In the genomic region with DNA sequence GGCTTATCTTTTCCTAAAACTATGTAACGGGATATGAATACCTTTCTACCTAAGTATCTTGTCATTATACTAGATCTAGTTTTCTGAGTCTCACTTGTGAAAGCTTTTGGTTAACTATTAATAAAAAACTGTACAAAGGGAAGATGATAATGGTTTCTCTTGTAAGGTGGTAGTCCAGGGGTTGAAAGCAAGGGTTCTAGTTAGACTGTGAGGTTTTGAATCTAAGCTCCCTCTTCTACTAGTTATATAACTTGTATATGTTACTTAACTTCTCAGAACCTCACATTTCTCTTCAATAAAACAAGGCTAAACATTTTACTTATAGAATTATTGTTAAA, we compare ENCODE assay signal across 23 cellular contexts. TPM values are rescaled to one million over a fixed set of nuclear protein-coding genes. Genes with fewer than 3 reads are reported as not detected.
A peak's percentile ranks its signal among the peaks of the same experiment; 100 is the strongest.
DNase-seq lines count a peak whose midpoint lies in the region; ATAC-seq, FAIRE-seq and TF ChIP-seq lines count a peak whose summit lies in the region.
"Had no signal": no experiment of that assay in that cellular context is flagged by ENCODE, and none has a peak within 500 bp of the region (broad histone marks: within the 10 kb centered on the region; RNA-seq: fewer than 3 reads in every experiment).

No MANE protein-coding gene starts in this region.

- 76% methylated on average over 1 of the region's 1 CpG for WGBS in A549 (ENCODE audit: missing lambda C conversion rate)
- 65% methylated on average over 1 of the region's 1 CpG for WGBS in hepatocyte (ENCODE audit: low lambda C conversion rate, missing lambda C conversion rate)

- TF ChIP-seq RAD21 in A549 (conservative IDR thresholded peaks at IDR 0.05 in 1 of 2, IDR thresholded peaks at IDR 0.05 in 1 of 2): no peak

- POLR2A ChIA-PET in A549 (lab: Yijun Ruan, JAX) (interaction anchor here (1.0 to 1.5 kb wide), 2 partner anchors 10 to 55 kb away, joined by 3 to 4 read pairs; partner anchors contain the start of gene ARHGEF12), PC-3 (lab: Charles Lee; ENCODE audit: unreplicated experiment) (no interaction called here)

- BruUV-seq in PC-3 (replicated peaks; lab: Mats Ljungman, UMichigan): no TSS peak

- TF ChIP-seq CTCF in A549 (IDR thresholded peaks at IDR 0.05) (no peak), PC-3 (conservative IDR thresholded peaks at IDR 0.05; ENCODE audit: low read depth, low read length) (no peak), hepatocyte (IDR thresholded peaks at IDR 0.05; ENCODE audit: poor library complexity) (no peak), nephron (IDR thresholded peaks at IDR 0.05; ENCODE audit: unreplicated experiment in 3 of 3) (no peak), glutamatergic neuron (IDR thresholded peaks at IDR 0.05; ENCODE audit: partially characterized antibody, unreplicated experiment) (no peak)

- H3K4me2 ChIP-seq in A549 (peak overlapping the region; percentile 25; the same call in 2 of the 3 replicates), PC-3 (ENCODE audit: low read length) (peak overlapping the region; percentile 8), hepatocyte (peak overlapping the region; percentile 15)

- H3K27ac ChIP-seq in A549 (no peak overlapping the region), PC-3 (ENCODE audit: low read length) (no peak overlapping the region), hepatocyte (peak overlapping the region; percentile 79)

- TF ChIP-seq POLR2A in A549 (IDR thresholded peaks at IDR 0.05; ENCODE audit: low read length): no peak

- no peaks in the 10 kb centered on the region for H3K27me3 ChIP-seq in PC-3 (ENCODE audit: low read length)
- H3K27me3 ChIP-seq in hepatocyte: no peaks in the 10 kb centered on the region
- H3K27me3 ChIP-seq: MG63, Peyer's patch had no signal

- H3K9me3 ChIP-seq in A549 (no peaks in the 10 kb centered on the region), PC-3 (ENCODE audit: low read length) (no peaks in the 10 kb centered on the region), hepatocyte (ENCODE audit: low read depth) (no peaks in the 10 kb centered on the region)
- H3K9me3 ChIP-seq: Peyer's patch had no signal

- H3K27ac Mint-ChIP-seq in nephron: peak overlapping the region; percentile 20 to 92 (median 60)
- no peak overlapping the region for H3K27ac Mint-ChIP-seq in glutamatergic neuron (ENCODE audit: unreplicated experiment)
- H3K27ac Mint-ChIP-seq: CD4-positive, alpha-beta T cell; IgD-negative memory B cell had no signal

- H3K4me3 ChIP-seq in A549: no peak overlapping the region
- no peak overlapping the region for H3K4me3 ChIP-seq in PC-3 (ENCODE audit: low read length)
- no peak overlapping the region for H3K4me3 ChIP-seq in hepatocyte
- H3K4me3 ChIP-seq: MG63, Peyer's patch had no signal

- no peaks in the 10 kb centered on the region for H3K36me3 ChIP-seq in PC-3 (ENCODE audit: low read depth, low read length)
- H3K36me3 ChIP-seq in hepatocyte (replicated peaks; ENCODE audit: insufficient read depth, low read depth): no peaks in the 10 kb centered on the region
- H3K36me3 ChIP-seq: MG63, Peyer's patch had no signal

- no peak overlapping the region for H2AFZ ChIP-seq in PC-3 (ENCODE audit: low read length)
- H2AFZ ChIP-seq in hepatocyte: no peak overlapping the region

- H3K36me3 Mint-ChIP-seq in nephron (ENCODE audit: low read depth) (peaks cover 27% of the 10 kb centered on the region), glutamatergic neuron (ENCODE audit: unreplicated experiment) (no peaks in the 10 kb centered on the region)

- H3K9ac ChIP-seq in PC-3 (ENCODE audit: low read length): no peak overlapping the region

- H3K4me1 Mint-ChIP-seq in nephron (peaks cover 19% of the 10 kb centered on the region), glutamatergic neuron (ENCODE audit: low read depth, unreplicated experiment) (peaks cover 6% of the 10 kb centered on the region)

- FAIRE-seq in A549 (lab: Jason Lieb, UNC): no peak
- FAIRE-seq: GM12892, H54, HTR-8/SVneo had no signal

- H4K20me1 ChIP-seq in PC-3 (ENCODE audit: low read length): no peaks in the 10 kb centered on the region
- H4K20me1 ChIP-seq in hepatocyte (ENCODE audit: insufficient read depth, poor library complexity, severe bottlenecking): peaks cover 19% of the 10 kb centered on the region

- DNase-seq in A549 (ENCODE audit: low read depth in 1 of 2, low spot score in 1 of 2) (no peak), PC-3 (no peak), hepatocyte (ENCODE audit: low spot score) (no peak), globus pallidus (ENCODE audit: low spot score) (no peak), putamen (ENCODE audit: low spot score) (no peak), glutamatergic neuron (no peak), GDM1 (lab: John Stamatoyannopoulos, UW) (no peak)
- DNase-seq: CD4-positive, alpha-beta T cell; DMS153; Karpas-422; MG63; NCI-H1048; NCI-H1436; NCI-H1930; NCI-H345; NCI-H524 treated with DMSO at 0.1 percent for 48 hours; Peyer's patch had no signal

- H3K4me3 Mint-ChIP-seq in nephron (no peak overlapping the region), glutamatergic neuron (ENCODE audit: unreplicated experiment) (no peak overlapping the region)
- H3K4me3 Mint-ChIP-seq: CD4-positive, alpha-beta T cell; IgD-negative memory B cell had no signal

- CTCF ChIA-PET in A549 (lab: Yijun Ruan, JAX) (no interaction called here), PC-3 (lab: Charles Lee) (interaction anchor here (0.6 kb wide), 1 partner anchor 15 kb away, joined by 8 read pairs; no protein-coding TSS in a partner anchor)

- H3K9me3 Mint-ChIP-seq in nephron: peaks cover 24% of the 10 kb centered on the region
- H3K9me3 Mint-ChIP-seq in glutamatergic neuron (ENCODE audit: unreplicated experiment): peaks cover 2% of the 10 kb centered on the region
- H3K9me3 Mint-ChIP-seq: CD4-positive, alpha-beta T cell had no signal

- H3K27me3 Mint-ChIP-seq in nephron (ENCODE audit: low read depth) (no peaks in the 10 kb centered on the region), glutamatergic neuron (ENCODE audit: unreplicated experiment) (no peaks in the 10 kb centered on the region)
- H3K27me3 Mint-ChIP-seq: IgD-negative memory B cell had no signal

- no peak for TF ChIP-seq EP300 in A549 (IDR thresholded peaks at IDR 0.05)

- H3K9me2 ChIP-seq in PC-3 (replicated peaks; ENCODE audit: low read length): no peaks in the 10 kb centered on the region
- H3K9me2 ChIP-seq in hepatocyte (replicated peaks; ENCODE audit: insufficient read depth): no peaks in the 10 kb centered on the region

- intact Hi-C loops in PC-3 (cut with micrococcal nuclease): no loop called here

- no peaks in the 10 kb centered on the region for H3F3A ChIP-seq in PC-3 (ENCODE audit: low read length, unreplicated experiment)

- ATAC-seq in A549 (no peak), PC-3 (no peak)
- ATAC-seq: Right ventricle myocardium inferior had no signal

- H3K4me1 ChIP-seq in A549: peaks cover 49% of the 10 kb centered on the region; the same call in 2 of the 3 replicates
- H3K4me1 ChIP-seq in PC-3 (ENCODE audit: insufficient read depth, low read length): peaks cover 43% of the 10 kb centered on the region
- H3K4me1 ChIP-seq in hepatocyte (ENCODE audit: insufficient read depth): peaks cover 21% of the 10 kb centered on the region

- H3K79me2 ChIP-seq in PC-3 (ENCODE audit: low read length): peaks cover 92% of the 10 kb centered on the region
- H3K79me2 ChIP-seq in hepatocyte: peaks cover 92% of the 10 kb centered on the region

TF ChIP-seq in A549, 52 proteins besides CTCF, POLR2A, EP300 and RAD21 (continues in another document):
- TF ChIP-seq, protein P1, sequence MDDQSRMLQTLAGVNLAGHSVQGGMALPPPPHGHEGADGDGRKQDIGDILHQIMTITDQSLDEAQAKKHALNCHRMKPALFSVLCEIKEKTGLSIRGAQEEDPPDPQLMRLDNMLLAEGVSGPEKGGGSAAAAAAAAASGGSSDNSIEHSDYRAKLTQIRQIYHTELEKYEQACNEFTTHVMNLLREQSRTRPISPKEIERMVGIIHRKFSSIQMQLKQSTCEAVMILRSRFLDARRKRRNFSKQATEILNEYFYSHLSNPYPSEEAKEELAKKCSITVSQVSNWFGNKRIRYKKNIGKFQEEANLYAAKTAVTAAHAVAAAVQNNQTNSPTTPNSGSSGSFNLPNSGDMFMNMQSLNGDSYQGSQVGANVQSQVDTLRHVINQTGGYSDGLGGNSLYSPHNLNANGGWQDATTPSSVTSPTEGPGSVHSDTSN (IDR thresholded peaks at IDR 0.05): no peak
- TF ChIP-seq BCL3 (IDR thresholded peaks at IDR 0.05) (no peak), GATA3 (IDR thresholded peaks at IDR 0.05; ENCODE audit: borderline replicate concordance) (no peak), NR3C1 (IDR thresholded peaks at IDR 0.05) (no peak), ELK1 (IDR thresholded peaks at IDR 0.05; ENCODE audit: low read depth, low read length) (no peak)

RNA-seq across cellular contexts. Expression of gene ARHGEF12, which starts 54.3 kb away (rescaled TPM):
- polyA plus RNA-seq in A549 (2011; rRNA removed) (27.2 and 31.5 TPM in 2 replicates), A549 (2017; fragmentation: RNase III; extraction: RNeasy Plus Mini Kit Qiagen cat#74134 plus additional on column Dnase treatment) (16.4 to 18.0 TPM (median 16.7 TPM) in 3 replicates), hepatocyte (21.2 and 22.9 TPM in 2 replicates)
- 4.0 and 4.9 TPM in 2 replicates for polyA plus RNA-seq in A549 (2012; cell fraction: cytosol; rRNA removed)
- 2.7 and 4.8 TPM in 2 replicates for polyA plus RNA-seq in A549 (2012; cell fraction: nucleus; rRNA removed)
- polyA minus RNA-seq in A549 (2011; rRNA and poly(A)+ RNA removed): 48.9 and 49.8 TPM in 2 replicates
- total RNA-seq in PC-3 (2014; rRNA removed) (41.0 and 54.4 TPM in 2 replicates), hepatocyte (69.9 and 75.1 TPM in 2 replicates), glutamatergic neuron (ENCODE audit: unreplicated experiment) (40.8 TPM)
